In genomic region chr15:45167631-45168205, GRCh38 we compare ENCODE assay signal across 8 cellular contexts. TPM values are rescaled to one million over a fixed set of nuclear protein-coding genes. Genes with fewer than 3 reads are reported as not detected.
A peak's percentile ranks its signal among the peaks of the same experiment; 100 is the strongest.
DNase-seq lines count a peak whose midpoint lies in the region; ATAC-seq, FAIRE-seq and TF ChIP-seq lines count a peak whose summit lies in the region.

No MANE protein-coding gene starts in this region.

- H3K4me1 Mint-ChIP-seq in activated CD8-positive, alpha-beta memory T cell treated with anti-CD3 and anti-CD28 coated beads, Interleukin-2, amount 10 ng/mL, durations not matched to agents 7 days and 5 days: peaks cover 14% of the 10 kb centered on the region
- peaks cover 19% of the 10 kb centered on the region for H3K4me1 Mint-ChIP-seq in memory B cell

- POLR2A ChIA-PET in GM12878 (lab: Charles Lee): interaction anchor here (1.4 to 1.7 kb wide), 2 partner anchors 12 to 34 kb away, joined by 4 to 6 read pairs; no protein-coding TSS in a partner anchor

- H3K27me3 ChIP-seq in GM12878 (replicated peaks in 1 of 2; ENCODE audit: control insufficient read depth in 2 of 2, insufficient read depth in 2 of 2, low read length in 1 of 2) (no peaks in the 10 kb centered on the region), thyroid gland (no peaks in the 10 kb centered on the region)

- H4K20me1 ChIP-seq in GM12878 (ENCODE audit: control insufficient read depth, insufficient read depth): no peaks in the 10 kb centered on the region

- WGBS in GM12878 (ENCODE audit: insufficient coverage, insufficient replicate concordance, low lambda C conversion rate, missing lambda C conversion rate): 62% methylated on average over 9 of the region's 9 CpGs
- WGBS in thyroid gland, 2 donors: 77 to 78% methylated on average over 6 to 9 of the region's 9 CpGs

- peak overlapping the region; percentile 79 for H3K27ac Mint-ChIP-seq in activated CD8-positive, alpha-beta memory T cell treated with anti-CD3 and anti-CD28 coated beads, Interleukin-2, amount 10 ng/mL, durations not matched to agents 7 days and 5 days
- peak overlapping the region; percentile 88 for H3K27ac Mint-ChIP-seq in memory B cell

- CTCF ChIA-PET in activated CD8-positive, alpha-beta memory T cell treated with anti-CD3 and anti-CD28 coated beads, Interleukin-2, amount 10 ng/mL, durations not matched to agents 7 days and 5 days (lab: Charles Lee): interaction anchor here (0.5 to 12.6 kb wide), 17 partner anchors 8 to 419 kb away, joined by 3 to 258 read pairs (median 3); partner anchors contain the start of gene BLOC1S6
- CTCF ChIA-PET in GM12878 (lab: Yijun Ruan, JAX): interaction anchor here (0.6 to 16.3 kb wide), 13 partner anchors 8 to 262 kb away, joined by 3 to 253 read pairs (median 4); partner anchors contain the start of gene SHF

- H3K79me2 ChIP-seq in GM12878 (ENCODE audit: control insufficient read depth, insufficient read depth, low read length): peaks cover 4% of the 10 kb centered on the region

- RAD21 ChIA-PET in GM12878 (lab: Charles Lee; ENCODE audit: unreplicated experiment): interaction anchor here (1.4 to 6.6 kb wide), 3 partner anchors 12 to 234 kb away, joined by 4 to 104 read pairs (median 6); a partner anchor contains a TSS

- TF ChIP-seq POLR2A in GM12878 (IDR thresholded peaks at IDR 0.05; ENCODE audit: low read depth, low read length) (no peak), thyroid gland (IDR thresholded peaks at IDR 0.05) (no peak)

- TF ChIP-seq EP300 in GM12878 (IDR thresholded peaks at IDR 0.05; ENCODE audit: borderline replicate concordance in 1 of 2, control insufficient read depth in 1 of 2, low read depth in 2 of 2, low read length in 2 of 2): no peak

- in situ Hi-C loops in GM12878 (cut with MboI): no loop called here

- no peaks in the 10 kb centered on the region for H3K36me3 Mint-ChIP-seq in activated CD8-positive, alpha-beta memory T cell treated with anti-CD3 and anti-CD28 coated beads, Interleukin-2, amount 10 ng/mL, durations not matched to agents 7 days and 5 days
- H3K36me3 Mint-ChIP-seq in memory B cell: no peaks in the 10 kb centered on the region

- no peaks in the 10 kb centered on the region for H3K36me3 ChIP-seq in GM12878 (ENCODE audit: control insufficient read depth in 2 of 2, insufficient read depth in 2 of 2, low read length in 1 of 2)
- H3K36me3 ChIP-seq in thyroid gland: no peaks in the 10 kb centered on the region

- no peak for TF ChIP-seq RAD21 in GM12878 (IDR thresholded peaks at IDR 0.05; ENCODE audit: insufficient read depth, low read depth, low read length)

- FAIRE-seq in GM12878 (lab: Jason Lieb, UNC): no peak

- H3K4me1 ChIP-seq in GM12878 (ENCODE audit: control insufficient read depth, insufficient read depth, low read length) (peaks cover 12% of the 10 kb centered on the region), thyroid gland (peaks cover 7 to 26% of the 10 kb centered on the region in 2 donors)

- peak overlapping the region; percentile 61 for H3K4me3 Mint-ChIP-seq in activated CD8-positive, alpha-beta memory T cell treated with anti-CD3 and anti-CD28 coated beads, Interleukin-2, amount 10 ng/mL, durations not matched to agents 7 days and 5 days
- H3K4me3 Mint-ChIP-seq in memory B cell: peak overlapping the region; percentile 86

- intact Hi-C loops in GM12878 (cut with micrococcal nuclease; ENCODE audit: unreplicated experiment): loop anchor here (1.0 kb wide), 1 partner anchor 31 kb away; no protein-coding TSS in a partner anchor
- intact Hi-C loops in thyroid gland (cut with DNase I): no loop called here

- H3K9ac ChIP-seq in GM12878 (ENCODE audit: control insufficient read depth, insufficient read depth, low read length): peak overlapping the region; percentile 63

- H3K27me3 Mint-ChIP-seq in activated CD8-positive, alpha-beta memory T cell treated with anti-CD3 and anti-CD28 coated beads, Interleukin-2, amount 10 ng/mL, durations not matched to agents 7 days and 5 days: no peaks in the 10 kb centered on the region
- no peaks in the 10 kb centered on the region for H3K27me3 Mint-ChIP-seq in memory B cell

- H3K27ac ChIP-seq in GM12878 (ENCODE audit: control insufficient read depth, insufficient read depth) (no peak overlapping the region), thyroid gland (peak overlapping the region; percentile 91 to 99 (median 97))

- TSS peak; percentile 62 for BruUV-seq in GM12878 (replicated peaks; lab: Mats Ljungman, UMichigan)

- TF ChIP-seq CTCF in GM12878 (IDR thresholded peaks at IDR 0.05 in 2 of 3, conservative IDR thresholded peaks at IDR 0.05 in 1 of 3; ENCODE audit: control insufficient read depth in 2 of 3, extremely low read depth in 1 of 3, insufficient read depth in 1 of 3, low read depth in 3 of 3, low read length in 3 of 3) (no peak), thyroid gland (IDR thresholded peaks at IDR 0.05) (no peak)

- no peaks in the 10 kb centered on the region for H3K9me3 Mint-ChIP-seq in activated CD8-positive, alpha-beta memory T cell treated with anti-CD3 and anti-CD28 coated beads, Interleukin-2, amount 10 ng/mL, durations not matched to agents 7 days and 5 days (ENCODE audit: low read depth)
- no peaks in the 10 kb centered on the region for H3K9me3 Mint-ChIP-seq in memory B cell

- H2AFZ ChIP-seq in GM12878 (ENCODE audit: control insufficient read depth, low read depth, low read length): peak overlapping the region; percentile 7

- no peak for DNase-seq in activated CD8-positive, alpha-beta memory T cell treated with anti-CD3 and anti-CD28 coated beads, Interleukin-2, amount 10 ng/mL, durations not matched to agents 7 days and 5 days
- no peak for DNase-seq in activated CD8-positive, alpha-beta memory T cell treated with anti-CD3 and anti-CD28 coated beads, Interleukin-2, amount 50 U/mL, for 48 hours
- DNase-seq in GM12878 (ENCODE audit: low read depth, low spot score) (no peak), memory B cell (ENCODE audit: low spot score in 2 of 2) (no peak), thyroid gland (no peak), RPMI8226 (no peak)
- DNase-seq in stimulated activated naive CD4-positive, alpha-beta T cell treated with Interleukin-2 at 50 U/mL for 16 hours (lab: John Stamatoyannopoulos, UW): no peak

- H3K4me3 ChIP-seq in GM12878 (no peak overlapping the region), thyroid gland (replicated peaks in 1 of 3) (peak overlapping the region in 2 of 3 donors; percentile 5 to 70)

- peak overlapping the region; percentile 41; the same call in 1 of the 2 replicates for H3K4me2 ChIP-seq in GM12878 (ENCODE audit: control insufficient read depth, insufficient read depth)

- H3K9me3 ChIP-seq in GM12878 (replicated peaks; ENCODE audit: control insufficient read depth, insufficient read depth, low read length) (no peaks in the 10 kb centered on the region), thyroid gland (no peaks in the 10 kb centered on the region)

- SMC1A ChIA-PET in GM12878 (lab: Charles Lee; ENCODE audit: uncharacterized antibody, unreplicated experiment): interaction anchor here (2.1 to 9.7 kb wide), 2 partner anchors 23 to 36 kb away, joined by 5 to 159 read pairs; no protein-coding TSS in a partner anchor

- ATAC-seq in activated CD8-positive, alpha-beta memory T cell treated with anti-CD3 and anti-CD28 coated beads, Interleukin-2, amount 10 ng/mL, durations not matched to agents 7 days and 5 days: no peak
- no peak for ATAC-seq in GM12878
- ATAC-seq in memory B cell (ENCODE audit: low read depth): no peak
- no peak for ATAC-seq in HG03039 (IDR thresholded peaks at IDR 0.05; ENCODE audit: unreplicated experiment)

RNA-seq across cellular contexts. Expression of gene SHF, which starts 20.0 kb away (rescaled TPM):
- total RNA-seq in activated CD8-positive, alpha-beta memory T cell treated with anti-CD3 and anti-CD28 coated beads, Interleukin-2, amount 10 ng/mL, durations not matched to agents 7 days and 5 days: 1 to 10 TPM; 2.2 to 4.5 TPM
- total RNA-seq in GM12878 (2013; cell fraction: nucleolus; rRNA removed): 23.9 and 24.1 TPM in 2 replicates
- total RNA-seq in GM12878 (2014; rRNA removed) (1.6 TPM in 2 replicates), GM12878 (2014; rRNA removed; fragmentation: Illumina TruSeq; extraction: Trizol) (0.58 and 1.7 TPM in 2 replicates), GM12878 (2021) (1.4 and 2.4 TPM in 2 replicates), thyroid gland (10 to 100 TPM in 1 of 4 donors, 1 to 10 TPM in 3; 8.0 to 15.9 (median 8.7) TPM)
- polyA plus RNA-seq in GM12878 (2011; ENCODE audit: low read depth): 2.3 TPM
- polyA plus RNA-seq in GM12878 (2011; rRNA removed) (3.9 and 5.7 TPM in 2 replicates), GM12878 (2014; fragmentation: Illumina TruSeq; extraction: Trizol) (0.17 and 1.0 TPM in 2 replicates), GM12878 (2014; fragmentation: Nextera tagmentation; extraction: Ambion mirVana) (under 1 TPM in 1 of 2 experiments, not detected in 1; 0.04 TPM), GM12878 (2014; rRNA removed) (1.2 and 1.3 TPM in 2 replicates), GM12878 (2016; fragmentation: Nextera tagmentation; extraction: Ambion mirVana) (under 1 TPM; 0.08 to 0.75 TPM)
- polyA plus RNA-seq in GM12878 (2011; cell fraction: cytosol; rRNA removed): 5.3 and 5.7 TPM in 2 replicates
- 7.9 and 12.0 TPM in 2 replicates for polyA plus RNA-seq in GM12878 (2011; cell fraction: nucleus; rRNA removed)
- 8.5 and 8.6 TPM in 2 replicates for polyA plus RNA-seq in GM12878 (2012)
- 3.4 and 10.1 TPM in 2 replicates for polyA minus RNA-seq in GM12878 (2011; rRNA and poly(A)+ RNA removed)
- polyA minus RNA-seq in GM12878 (2011; cell fraction: cytosol; rRNA and poly(A)+ RNA removed): 0.73 and 4.3 TPM in 2 replicates
- 6.2 and 7.7 TPM in 2 replicates for polyA minus RNA-seq in GM12878 (2011; cell fraction: nucleus; rRNA and poly(A)+ RNA removed)

RNA-seq across cellular contexts. Expression of gene DUOX1, which starts 37.9 kb away (rescaled TPM):
- under 1 TPM in 1 of 2 experiments, not detected in 1; 0.07 TPM for total RNA-seq in activated CD8-positive, alpha-beta memory T cell treated with anti-CD3 and anti-CD28 coated beads, Interleukin-2, amount 10 ng/mL, durations not matched to agents 7 days and 5 days
- 6.8 and 7.5 TPM in 2 replicates for total RNA-seq in GM12878 (2013; cell fraction: nucleolus; rRNA removed)
- total RNA-seq in GM12878 (2014; rRNA removed) (0.11 TPM in 1 of 2 replicates, not detected in the other), GM12878 (2014; rRNA removed; fragmentation: Illumina TruSeq; extraction: Trizol) (not detected in 2 replicates), GM12878 (2021) (0.08 and 0.26 TPM in 2 replicates), thyroid gland (100 to 1,000 TPM; 132 to 313 (median 234) TPM)
- 0.30 TPM for polyA plus RNA-seq in GM12878 (2011; ENCODE audit: low read depth)
- polyA plus RNA-seq in GM12878 (2011; rRNA removed) (0.30 and 0.56 TPM in 2 replicates), GM12878 (2014; fragmentation: Illumina TruSeq; extraction: Trizol) (not detected in 2 replicates), GM12878 (2014; fragmentation: Nextera tagmentation; extraction: Ambion mirVana) (under 1 TPM; 0.02 to 0.11 TPM), GM12878 (2014; rRNA removed) (not detected in 2 replicates), GM12878 (2016; fragmentation: Nextera tagmentation; extraction: Ambion mirVana) (1 to 10 TPM; 1.4 to 2.1 TPM)
- polyA plus RNA-seq in GM12878 (2011; cell fraction: cytosol; rRNA removed): 0.16 and 0.17 TPM in 2 replicates
- polyA plus RNA-seq in GM12878 (2011; cell fraction: nucleus; rRNA removed): 1.2 and 1.3 TPM in 2 replicates
- 1.0 and 1.3 TPM in 2 replicates for polyA plus RNA-seq in GM12878 (2012)
- 0.26 and 0.44 TPM in 2 replicates for polyA minus RNA-seq in GM12878 (2011; rRNA and poly(A)+ RNA removed)
- polyA minus RNA-seq in GM12878 (2011; cell fraction: cytosol; rRNA and poly(A)+ RNA removed): not detected in 2 replicates
- polyA minus RNA-seq in GM12878 (2011; cell fraction: nucleus; rRNA and poly(A)+ RNA removed): 0.48 and 1.1 TPM in 2 replicates

RNA-seq across cellular contexts. Expression of gene DUOXA1, which starts 38.0 kb away (rescaled TPM):
- not detected for total RNA-seq in activated CD8-positive, alpha-beta memory T cell treated with anti-CD3 and anti-CD28 coated beads, Interleukin-2, amount 10 ng/mL, durations not matched to agents 7 days and 5 days
- total RNA-seq in GM12878 (2013; cell fraction: nucleolus; rRNA removed): 0.13 and 0.54 TPM in 2 replicates
- total RNA-seq in GM12878 (2014; rRNA removed) (not detected in 2 replicates), GM12878 (2014; rRNA removed; fragmentation: Illumina TruSeq; extraction: Trizol) (not detected in 2 replicates), GM12878 (2021) (0.08 TPM in 1 of 2 replicates, not detected in the other), thyroid gland (100 to 1,000 TPM in 3 of 4 donors, 10 to 100 TPM in 1; 97.0 to 187 (median 150) TPM)
- not detected for polyA plus RNA-seq in GM12878 (2011; ENCODE audit: low read depth)
- polyA plus RNA-seq in GM12878 (2011; rRNA removed) (not detected in 2 replicates), GM12878 (2014; fragmentation: Illumina TruSeq; extraction: Trizol) (not detected in 2 replicates), GM12878 (2014; fragmentation: Nextera tagmentation; extraction: Ambion mirVana) (not detected), GM12878 (2014; rRNA removed) (not detected in 2 replicates), GM12878 (2016; fragmentation: Nextera tagmentation; extraction: Ambion mirVana) (not detected)
- 0.25 TPM in 1 of 2 replicates, not detected in the other for polyA plus RNA-seq in GM12878 (2011; cell fraction: cytosol; rRNA removed)
- 0.13 and 0.21 TPM in 2 replicates for polyA plus RNA-seq in GM12878 (2011; cell fraction: nucleus; rRNA removed)
- not detected in 2 replicates for polyA plus RNA-seq in GM12878 (2012)
- polyA minus RNA-seq in GM12878 (2011; rRNA and poly(A)+ RNA removed): not detected in 2 replicates
- polyA minus RNA-seq in GM12878 (2011; cell fraction: cytosol; rRNA and poly(A)+ RNA removed): not detected in 2 replicates
- not detected in 2 replicates for polyA minus RNA-seq in GM12878 (2011; cell fraction: nucleus; rRNA and poly(A)+ RNA removed)

RNA-seq across cellular contexts. Expression of gene DUOXA2, which starts 53.6 kb away (rescaled TPM):
- not detected for total RNA-seq in activated CD8-positive, alpha-beta memory T cell treated with anti-CD3 and anti-CD28 coated beads, Interleukin-2, amount 10 ng/mL, durations not matched to agents 7 days and 5 days
- not detected in 2 replicates for total RNA-seq in GM12878 (2013; cell fraction: nucleolus; rRNA removed)
- total RNA-seq in GM12878 (2014; rRNA removed) (not detected in 2 replicates), GM12878 (2014; rRNA removed; fragmentation: Illumina TruSeq; extraction: Trizol) (not detected in 2 replicates), GM12878 (2021) (not detected in 2 replicates), thyroid gland (10 to 100 TPM; 11.8 to 48.4 (median 27.0) TPM)
- polyA plus RNA-seq in GM12878 (2011; ENCODE audit: low read depth): not detected
- polyA plus RNA-seq in GM12878 (2011; rRNA removed) (not detected in 2 replicates), GM12878 (2014; fragmentation: Illumina TruSeq; extraction: Trizol) (not detected in 2 replicates), GM12878 (2014; fragmentation: Nextera tagmentation; extraction: Ambion mirVana) (not detected), GM12878 (2014; rRNA removed) (not detected in 2 replicates), GM12878 (2016; fragmentation: Nextera tagmentation; extraction: Ambion mirVana) (not detected)
- polyA plus RNA-seq in GM12878 (2011; cell fraction: cytosol; rRNA removed): 0.03 TPM in 1 of 2 replicates, not detected in the other
- polyA plus RNA-seq in GM12878 (2011; cell fraction: nucleus; rRNA removed): 0.09 TPM in 1 of 2 replicates, not detected in the other
- polyA plus RNA-seq in GM12878 (2012): not detected in 2 replicates
- not detected in 2 replicates for polyA minus RNA-seq in GM12878 (2011; rRNA and poly(A)+ RNA removed)
- not detected in 2 replicates for polyA minus RNA-seq in GM12878 (2011; cell fraction: cytosol; rRNA and poly(A)+ RNA removed)
- not detected in 2 replicates for polyA minus RNA-seq in GM12878 (2011; cell fraction: nucleus; rRNA and poly(A)+ RNA removed)

RNA-seq across cellular contexts. Expression of gene DUOX2, which starts 53.7 kb away (rescaled TPM):
- total RNA-seq in activated CD8-positive, alpha-beta memory T cell treated with anti-CD3 and anti-CD28 coated beads, Interleukin-2, amount 10 ng/mL, durations not matched to agents 7 days and 5 days: not detected
- total RNA-seq in GM12878 (2013; cell fraction: nucleolus; rRNA removed): 0.13 TPM in 1 of 2 replicates, not detected in the other
- not detected in 2 replicates for total RNA-seq in GM12878 (2014; rRNA removed)
- total RNA-seq in GM12878 (2014; rRNA removed; fragmentation: Illumina TruSeq; extraction: Trizol): not detected in 2 replicates
- 0.05 and 0.16 TPM in 2 replicates for total RNA-seq in GM12878 (2021)
- polyA plus RNA-seq in GM12878 (2011; ENCODE audit: low read depth): not detected
- not detected in 2 replicates for polyA plus RNA-seq in GM12878 (2011; rRNA removed)
- 0.01 TPM in 1 of 2 replicates, not detected in the other for polyA plus RNA-seq in GM12878 (2011; cell fraction: cytosol; rRNA removed)
- 0.09 and 0.25 TPM in 2 replicates for polyA plus RNA-seq in GM12878 (2011; cell fraction: nucleus; rRNA removed)
- polyA plus RNA-seq in GM12878 (2012): 0.04 TPM in 1 of 2 replicates, not detected in the other
- not detected in 2 replicates for polyA plus RNA-seq in GM12878 (2014; fragmentation: Illumina TruSeq; extraction: Trizol)
- not detected for polyA plus RNA-seq in GM12878 (2014; fragmentation: Nextera tagmentation; extraction: Ambion mirVana)
- polyA plus RNA-seq in GM12878 (2014; rRNA removed): not detected in 2 replicates
- polyA plus RNA-seq in GM12878 (2016; fragmentation: Nextera tagmentation; extraction: Ambion mirVana): not detected
- not detected in 2 replicates for polyA minus RNA-seq in GM12878 (2011; rRNA and poly(A)+ RNA removed)
- polyA minus RNA-seq in GM12878 (2011; cell fraction: cytosol; rRNA and poly(A)+ RNA removed): not detected in 2 replicates
- not detected in 2 replicates for polyA minus RNA-seq in GM12878 (2011; cell fraction: nucleus; rRNA and poly(A)+ RNA removed)
- 100 to 1,000 TPM in 2 of 4 donors, 10 to 100 TPM in 2; 44.5 to 238 (median 152) TPM for total RNA-seq in thyroid gland

Comparison
In these comparisons a context has a peak if more than half of its experiments do, and no peak if none do; other contexts are left out.
1. RNA of gene DUOX1, which starts 37.9 kb away (total RNA-seq): 132 to 313 TPM in thyroid gland; 0.08 to 7.5 TPM in GM12878 and 0.07 TPM in activated CD8-positive, alpha-beta memory T cell treated with anti-CD3 and anti-CD28 coated beads, Interleukin-2, amount 10 ng/mL, durations not matched to agents 7 days and 5 days; every median in the first group is over 10 times any median in the second.
2. RNA of gene DUOXA1, which starts 38.0 kb away (total RNA-seq): 97.0 to 187 TPM in thyroid gland; not detected in activated CD8-positive, alpha-beta memory T cell treated with anti-CD3 and anti-CD28 coated beads, Interleukin-2, amount 10 ng/mL, durations not matched to agents 7 days and 5 days and 0.08 to 0.54 TPM in GM12878; every median in the first group is over 10 times any median in the second.